In genomic region chr22:37077802-37078448, GRCh38 we compare ENCODE assay signal across 9 cellular contexts. TPM values are rescaled to one million over a fixed set of nuclear protein-coding genes. Genes with fewer than 3 reads are reported as not detected.
DNase-seq lines count a peak whose midpoint lies in the region; ATAC-seq and TF ChIP-seq lines count a peak whose summit lies in the region.
"Had no signal": no experiment of that assay in that cellular context is flagged by ENCODE, and none has a peak within 500 bp of the region (broad histone marks: within the 10 kb centered on the region; RNA-seq: fewer than 3 reads in every experiment).

No MANE protein-coding gene starts in this region.

- no TSS peak for BruUV-seq in MCF 10A (replicated peaks; lab: Mats Ljungman, UMichigan)

- H3K27ac Mint-ChIP-seq in WTC11, result no peak overlapping the region
- no peak overlapping the region for H3K27ac Mint-ChIP-seq in MCF 10A (ENCODE audit: low read depth, unreplicated experiment)

- H3K36me3 Mint-ChIP-seq in WTC11 (no peaks in the 10 kb centered on the region), MCF 10A (ENCODE audit: insufficient read depth, unreplicated experiment) (no peaks in the 10 kb centered on the region)

- DNase-seq in COR-L47 (lab: John Stamatoyannopoulos, UW) (peak; percentile 26), HuH-7 (ENCODE audit: low spot score) (peak; percentile 97), WTC11 (ENCODE audit: low spot score) (peak; percentile 89), MCF 10A (ENCODE audit: unreplicated experiment) (peak; percentile 55), left kidney (ENCODE audit: low read depth, low spot score) (peak; percentile 77), NCI-H446 treated with DMSO at 0.1 percent for 48 hours (lab: John Stamatoyannopoulos, UW) (no peak)
- peak; percentile 72 for DNase-seq in stimulated activated CD8-positive, alpha-beta memory T cell treated with anti-CD3 and anti-CD28 coated beads, Interleukin-12 subunit alpha, Interleukin-12 subunit beta, amount 100 ng/mL, for 1 hour (ENCODE audit: low read depth)

- ATAC-seq in WTC11, result peak; percentile 85
- no peak for ATAC-seq in GM21528 (IDR thresholded peaks at IDR 0.05; ENCODE audit: low FRiP score, unreplicated experiment)

- H3K4me1 Mint-ChIP-seq in WTC11, result peaks cover 8% of the 10 kb centered on the region
- H3K4me1 Mint-ChIP-seq in MCF 10A (ENCODE audit: insufficient read depth, unreplicated experiment), result no peaks in the 10 kb centered on the region

- peak; percentile 98 for TF ChIP-seq CTCF in WTC11 (IDR thresholded peaks at IDR 0.05)
- peak; percentile 98 for TF ChIP-seq CTCF in MCF 10A (IDR thresholded peaks at IDR 0.05; ENCODE audit: unreplicated experiment)

- no peak overlapping the region for H3K4me3 Mint-ChIP-seq in WTC11
- H3K4me3 Mint-ChIP-seq in MCF 10A (ENCODE audit: unreplicated experiment), result no peak overlapping the region

- H3K27me3 Mint-ChIP-seq in WTC11 (ENCODE audit: low read depth) (peaks cover 21% of the 10 kb centered on the region), MCF 10A (ENCODE audit: insufficient read depth, unreplicated experiment) (peaks cover 41% of the 10 kb centered on the region)

- CTCF ChIA-PET in WTC11 (lab: Charles Lee) (interaction anchor here (1.2 to 2.5 kb wide), 3 partner anchors 33 to 122 kb away, joined by 5 to 11 read pairs (median 5); no protein-coding TSS in a partner anchor), MCF 10A (lab: Yijun Ruan, JAX) (interaction anchor here (0.6 to 1.3 kb wide), 5 partner anchors 8 to 1673 kb away, joined by 3 to 4 read pairs (median 3); no protein-coding TSS in a partner anchor)

- intact Hi-C loops in MCF 10A (cut with micrococcal nuclease), result loop anchor here (1.0 to 5.0 kb wide), 2 partner anchors 89 to 121 kb away; no protein-coding TSS in a partner anchor

- no peaks in the 10 kb centered on the region for H3K9me3 Mint-ChIP-seq in WTC11
- H3K9me3 Mint-ChIP-seq in MCF 10A (ENCODE audit: unreplicated experiment), result no peaks in the 10 kb centered on the region

- POLR2A ChIA-PET in WTC11 (lab: Charles Lee) (no interaction called here), MCF 10A (lab: Yijun Ruan, JAX) (no interaction called here)

TF ChIP-seq in WTC11, 78 proteins besides CTCF, POLR2A, EP300 and RAD21:
- TF ChIP-seq ZNF263 (CRISPR knock-in tag; IDR thresholded peaks at IDR 0.05; ENCODE audit: low read depth) (no peak), MXD4 (CRISPR knock-in tag; IDR thresholded peaks at IDR 0.05; ENCODE audit: borderline replicate concordance) (no peak), SP1 (CRISPR knock-in tag; conservative IDR thresholded peaks at IDR 0.05) (no peak), NFATC4 (CRISPR knock-in tag; IDR thresholded peaks at IDR 0.05) (no peak), TP53 (CRISPR knock-in tag; IDR thresholded peaks at IDR 0.05) (no peak), ZMAT4 (CRISPR knock-in tag; IDR thresholded peaks at IDR 0.05) (no peak), JUN (CRISPR knock-in tag; IDR thresholded peaks at IDR 0.05) (no peak), IRF2 (CRISPR knock-in tag; IDR thresholded peaks at IDR 0.05; ENCODE audit: borderline replicate concordance, low read depth) (no peak), RORB (CRISPR knock-in tag; IDR thresholded peaks at IDR 0.05) (no peak)
- TF ChIP-seq, protein P1, sequence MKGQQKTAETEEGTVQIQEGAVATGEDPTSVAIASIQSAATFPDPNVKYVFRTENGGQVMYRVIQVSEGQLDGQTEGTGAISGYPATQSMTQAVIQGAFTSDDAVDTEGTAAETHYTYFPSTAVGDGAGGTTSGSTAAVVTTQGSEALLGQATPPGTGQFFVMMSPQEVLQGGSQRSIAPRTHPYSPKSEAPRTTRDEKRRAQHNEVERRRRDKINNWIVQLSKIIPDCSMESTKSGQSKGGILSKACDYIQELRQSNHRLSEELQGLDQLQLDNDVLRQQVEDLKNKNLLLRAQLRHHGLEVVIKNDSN (CRISPR knock-in tag; IDR thresholded peaks at IDR 0.05), result no peak

RNA-seq across cellular contexts. Expression of gene KCTD17, which starts 26.4 kb away (rescaled TPM):
- total RNA-seq in WTC11 (2021), result 29.4 to 36.3 TPM (median 31.5 TPM) in 3 replicates
- 11.7 and 12.8 TPM in 2 replicates for total RNA-seq in MCF 10A (2022)

RNA-seq across cellular contexts. Expression of gene TMPRSS6, which starts 31.6 kb away (rescaled TPM):
- 0.11 to 0.14 TPM in 2 of 3 replicates, not detected in the other for total RNA-seq in WTC11 (2021)
- not detected in 2 replicates for total RNA-seq in MCF 10A (2022)
- total RNA-seq: SJSA1 had no signal

RNA-seq across cellular contexts. Expression of gene MPST, which starts 58.4 kb away (rescaled TPM):
- total RNA-seq in WTC11 (2021), result 86.6 to 101 TPM (median 98.7 TPM) in 3 replicates
- 40.7 and 51.2 TPM in 2 replicates for total RNA-seq in MCF 10A (2022)

RNA-seq across cellular contexts. Expression of gene TST, which starts 58.7 kb away (rescaled TPM):
- total RNA-seq in WTC11 (2021) (24.4 to 33.3 TPM (median 32.8 TPM) in 3 replicates), MCF 10A (2022) (16.2 and 16.4 TPM in 2 replicates)
